8 cellular contexts compared by ENCODE assay signal in the genomic region with DNA sequence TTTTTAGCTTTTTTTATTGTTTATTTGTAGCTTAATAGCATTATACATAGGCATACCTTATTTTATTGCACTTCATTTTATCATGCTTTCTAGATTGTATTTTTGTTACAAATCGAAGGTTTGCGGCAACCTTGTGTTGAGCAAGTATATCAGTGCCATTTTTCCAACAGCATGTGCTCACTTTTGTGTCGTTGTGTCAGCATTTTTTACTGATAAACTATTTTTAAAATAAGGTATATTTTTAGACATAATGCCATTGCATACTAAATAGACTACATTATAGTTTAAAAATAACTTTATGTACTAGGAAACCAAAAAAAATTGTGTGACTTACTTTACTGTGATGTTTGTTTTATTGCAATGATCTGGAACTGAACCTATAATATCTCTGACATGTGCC.
"Had no signal": no experiment of that assay in that cellular context is flagged by ENCODE, and none has a peak within 500 bp of the region (broad histone marks: within the 10 kb centered on the region; RNA-seq: fewer than 3 reads in every experiment).

No MANE protein-coding gene starts in this region.

- H2AFZ ChIP-seq: GM23248 had no signal

- H3K4me3 ChIP-seq: GM23248, HAP-1 had no signal

- DNase-seq: GM23248, GOT3, H7, HFFc6, KG1 had no signal

- H3K4me1 ChIP-seq: HAP-1 had no signal

- H3K36me3 ChIP-seq: HAP-1 had no signal

- FAIRE-seq: HTR-8/SVneo had no signal

- H3K27ac ChIP-seq: GM23248 had no signal

- H3K9ac ChIP-seq: GM23248 had no signal

- ATAC-seq: HCT116 had no signal
